17 cellular contexts compared by ENCODE assay signal in genomic region chr18:13892098-13892497, GRCh38. TPM values are rescaled to one million over a fixed set of nuclear protein-coding genes. Genes with fewer than 3 reads are reported as not detected.
DNase-seq lines count a peak whose midpoint lies in the region; ATAC-seq, FAIRE-seq and TF ChIP-seq lines count a peak whose summit lies in the region.
"Had no signal": no experiment of that assay in that cellular context is flagged by ENCODE, and none has a peak within 500 bp of the region (broad histone marks: within the 10 kb centered on the region; RNA-seq: fewer than 3 reads in every experiment).

No MANE protein-coding gene starts in this region.

- TF ChIP-seq POLR2A in IMR-90 (IDR thresholded peaks at IDR 0.05; ENCODE audit: low read depth, low read length), result no peak
- no peak for TF ChIP-seq POLR2A in GM12878 (IDR thresholded peaks at IDR 0.05; ENCODE audit: low read depth, low read length)

- no peak for ATAC-seq in IMR-90 (ENCODE audit: low read depth)
- no peak for ATAC-seq in GM12878
- ATAC-seq in stimulated activated naive B cell treated with anti-CD40 and anti-IgM and Interleukin-4, amounts not matched to agents 10 μg/mL and 1 μg/mL and 100 μg/mL, for 72 hours (replicated peaks), result peak in 1 of 2 donors; percentile 19
- ATAC-seq in heart right ventricle, result no peak
- ATAC-seq: GM23338, HepG2 had no signal

- H3K18ac ChIP-seq in IMR-90 (ENCODE audit: low read depth, low read length) (no peak overlapping the region), trophoblast cell (ENCODE audit: low read length) (no peak overlapping the region)

- H3K27ac ChIP-seq in IMR-90 (ENCODE audit: insufficient read depth, low read length), result no peak overlapping the region
- 0 out of 2 replicates have a peak overlapping the region, but pooled peaks have one; percentile 51 for H3K27ac ChIP-seq in GM12878 (ENCODE audit: control insufficient read depth, insufficient read depth)
- H3K27ac ChIP-seq in heart right ventricle, result no peak overlapping the region
- H3K27ac ChIP-seq in trophoblast cell (ENCODE audit: low read depth, low read length), result no peak overlapping the region

- no peak overlapping the region for H2BK15ac ChIP-seq in IMR-90 (ENCODE audit: low read depth, low read length)

- dilution Hi-C loops in IMR-90 (cut with HindIII; ENCODE audit: low sequenced_read_pairs, unreplicated experiment), result no loop called here

- H4K91ac ChIP-seq in IMR-90 (ENCODE audit: insufficient read depth, low read depth, low read length) (no peak overlapping the region), trophoblast cell (ENCODE audit: low read depth, low read length) (no peak overlapping the region)

- no peak overlapping the region for H3K4me2 ChIP-seq in IMR-90 (ENCODE audit: low read depth, low read length)
- H3K4me2 ChIP-seq in GM12878 (ENCODE audit: control insufficient read depth, insufficient read depth), result peak overlapping the region; percentile 77
- H3K4me2 ChIP-seq in trophoblast cell (ENCODE audit: low read length), result no peak overlapping the region
- H3K4me2 ChIP-seq: GM23338 had no signal

- H2BK120ac ChIP-seq in IMR-90 (ENCODE audit: low read depth, low read length) (no peak overlapping the region), trophoblast cell (ENCODE audit: insufficient read depth, low read length, poor library complexity) (no peak overlapping the region)

- H3K9ac ChIP-seq in IMR-90 (ENCODE audit: low read depth, low read length) (no peak overlapping the region), GM12878 (ENCODE audit: control insufficient read depth, insufficient read depth, low read length) (no peak overlapping the region; the same call in 1 of the 2 replicates), trophoblast cell (ENCODE audit: low read length) (no peak overlapping the region)

- no TSS peak for BruUV-seq in IMR-90 (replicated peaks; lab: Mats Ljungman, UMichigan)
- no TSS peak for BruUV-seq in GM12878 (replicated peaks; lab: Mats Ljungman, UMichigan)

- H4K12ac ChIP-seq in trophoblast cell (ENCODE audit: low read depth, low read length), result no peak overlapping the region

- H3K27me3 ChIP-seq in GM06990 (replicated peaks; ENCODE audit: control insufficient read depth, insufficient read depth, low read length), result 0 out of 2 replicates have a peak, but pooled peaks cover 2% of the 10 kb centered on the region
- H3K27me3 ChIP-seq in IMR-90 (ENCODE audit: control insufficient read depth, insufficient read depth, low read length), result no peaks in the 10 kb centered on the region
- H3K27me3 ChIP-seq in GM12878 (replicated peaks in 1 of 2; ENCODE audit: control insufficient read depth in 2 of 2, insufficient read depth in 2 of 2, low read length in 1 of 2), result 0 out of 4 replicates have a peak, but pooled peaks cover 0 to 1% of the 10 kb centered on the region in 2 experiments
- H3K27me3 ChIP-seq in heart right ventricle, result peaks cover 0 to 42% (median 8%) of the 10 kb centered on the region in 7 donors
- H3K27me3 ChIP-seq in trophoblast cell (ENCODE audit: insufficient read depth, low read length), result no peaks in the 10 kb centered on the region

- H3K36me3 Mint-ChIP-seq in stimulated activated naive B cell treated with anti-CD40 and anti-IgM and Interleukin-4, amounts not matched to agents 10 μg/mL and 1 μg/mL and 100 μg/mL, for 72 hours, result no peaks in the 10 kb centered on the region
- no peaks in the 10 kb centered on the region for H3K36me3 Mint-ChIP-seq in activated T-cell treated with anti-CD3 and anti-CD28 coated beads, Interleukin-2, amount 50 U/mL, for 24 hours (ENCODE audit: low read depth)
- H3K36me3 Mint-ChIP-seq: CD8-positive, alpha-beta memory T cell had no signal

- H2BK12ac ChIP-seq in trophoblast cell (ENCODE audit: low read length), result no peak overlapping the region

- H3K4me1 Mint-ChIP-seq in stimulated activated naive B cell treated with anti-CD40 and anti-IgM and Interleukin-4, amounts not matched to agents 10 μg/mL and 1 μg/mL and 100 μg/mL, for 72 hours, result peaks cover 14 to 25% of the 10 kb centered on the region in 2 donors
- H3K4me1 Mint-ChIP-seq in activated T-cell treated with anti-CD3 and anti-CD28 coated beads, Interleukin-2, amount 50 U/mL, for 24 hours (ENCODE audit: low read depth), result no peaks in the 10 kb centered on the region
- H3K4me1 Mint-ChIP-seq: CD8-positive, alpha-beta memory T cell had no signal

- peak; percentile 22 for DNase-seq in GM06990 (ENCODE audit: extremely low read depth, insufficient read length)
- no peak for DNase-seq in IMR-90
- no peak for DNase-seq in GM12878 (ENCODE audit: low read depth, low spot score)
- no peak for DNase-seq in stimulated activated naive B cell treated with anti-CD40 and anti-IgM and Interleukin-4, amounts not matched to agents 10 μg/mL and 1 μg/mL and 100 μg/mL, for 72 hours
- DNase-seq in heart right ventricle, result no peak
- no peak for DNase-seq in trophoblast cell
- DNase-seq in activated T-cell treated with anti-CD3 and anti-CD28 coated beads, Interleukin-2, amount 50 U/mL, for 24 hours, result no peak
- DNase-seq: Caco-2; CD8-positive, alpha-beta memory T cell; DMS53; H7; Kasumi-1 had no signal

- H2BK5ac ChIP-seq in IMR-90 (ENCODE audit: low read depth, low read length, poor library complexity, severe bottlenecking) (no peak overlapping the region), trophoblast cell (ENCODE audit: low read depth, low read length, poor library complexity) (no peak overlapping the region)

- no peak for TF ChIP-seq RAD21 in IMR-90 (IDR thresholded peaks at IDR 0.05; ENCODE audit: low read length)
- no peak for TF ChIP-seq RAD21 in GM12878 (IDR thresholded peaks at IDR 0.05; ENCODE audit: insufficient read depth, low read depth, low read length)

- no peaks in the 10 kb centered on the region for H3K9me3 Mint-ChIP-seq in stimulated activated naive B cell treated with anti-CD40 and anti-IgM and Interleukin-4, amounts not matched to agents 10 μg/mL and 1 μg/mL and 100 μg/mL, for 72 hours
- no peaks in the 10 kb centered on the region for H3K9me3 Mint-ChIP-seq in activated T-cell treated with anti-CD3 and anti-CD28 coated beads, Interleukin-2, amount 50 U/mL, for 24 hours
- H3K9me3 Mint-ChIP-seq: CD8-positive, alpha-beta memory T cell; GM23338 had no signal

- TF ChIP-seq EP300 in GM12878 (IDR thresholded peaks at IDR 0.05; ENCODE audit: borderline replicate concordance in 1 of 2, control insufficient read depth in 1 of 2, low read depth in 2 of 2, low read length in 2 of 2), result no peak

- H2AK9ac ChIP-seq in IMR-90 (replicated peaks; ENCODE audit: low read depth, low read length, poor library complexity), result no peak overlapping the region

- SMC1A ChIA-PET in GM12878 (lab: Charles Lee; ENCODE audit: uncharacterized antibody, unreplicated experiment), result no interaction called here

- H3K4me3 Mint-ChIP-seq in stimulated activated naive B cell treated with anti-CD40 and anti-IgM and Interleukin-4, amounts not matched to agents 10 μg/mL and 1 μg/mL and 100 μg/mL, for 72 hours, result no peak overlapping the region
- no peak overlapping the region for H3K4me3 Mint-ChIP-seq in activated T-cell treated with anti-CD3 and anti-CD28 coated beads, Interleukin-2, amount 50 U/mL, for 24 hours
- H3K4me3 Mint-ChIP-seq: CD8-positive, alpha-beta memory T cell; GM23338 had no signal

- CTCF ChIA-PET in IMR-90 (lab: Yijun Ruan, JAX), result no interaction called here
- CTCF ChIA-PET in GM12878 (lab: Yijun Ruan, JAX), result interaction anchor here (0.6 to 1.1 kb wide), 2 partner anchors 61 to 79 kb away, joined by 3 read pairs; no protein-coding TSS in a partner anchor

- in situ Hi-C loops in IMR-90 (cut with MboI; ENCODE audit: low sequenced_read_pairs) (no loop called here), GM12878 (cut with MboI) (no loop called here)

- no peaks in the 10 kb centered on the region for H3K79me2 ChIP-seq in GM12878 (ENCODE audit: control insufficient read depth, insufficient read depth, low read length)
- no peaks in the 10 kb centered on the region for H3K79me2 ChIP-seq in trophoblast cell (ENCODE audit: control insufficient read depth, insufficient read depth, low read length, poor library complexity)

- no peaks in the 10 kb centered on the region for H3K4me1 ChIP-seq in IMR-90 (ENCODE audit: control insufficient read depth, insufficient read depth, low read length)
- peaks cover 27% of the 10 kb centered on the region for H3K4me1 ChIP-seq in GM12878 (ENCODE audit: control insufficient read depth, insufficient read depth, low read length)
- no peaks in the 10 kb centered on the region for H3K4me1 ChIP-seq in heart right ventricle
- no peaks in the 10 kb centered on the region for H3K4me1 ChIP-seq in trophoblast cell (ENCODE audit: control insufficient read depth in 1 of 2, insufficient read depth in 2 of 2, low read length in 2 of 2)
- H3K4me1 ChIP-seq: Caco-2 had no signal

- H3K27ac Mint-ChIP-seq in stimulated activated naive B cell treated with anti-CD40 and anti-IgM and Interleukin-4, amounts not matched to agents 10 μg/mL and 1 μg/mL and 100 μg/mL, for 72 hours, result peak overlapping the region; percentile 59
- no peak overlapping the region for H3K27ac Mint-ChIP-seq in activated T-cell treated with anti-CD3 and anti-CD28 coated beads, Interleukin-2, amount 50 U/mL, for 24 hours
- H3K27ac Mint-ChIP-seq: CD8-positive, alpha-beta memory T cell; GM23338 had no signal

- H4K5ac ChIP-seq in IMR-90 (ENCODE audit: low read depth, low read length), result no peak overlapping the region

- H3K56ac ChIP-seq in IMR-90 (ENCODE audit: extremely low read depth, insufficient read depth, low read length), result no peak overlapping the region

- intact Hi-C loops in IMR-90 (cut with micrococcal nuclease) (no loop called here), GM12878 (cut with micrococcal nuclease; ENCODE audit: unreplicated experiment) (no loop called here), heart right ventricle (cut with DNase I) (no loop called here)

- no peak for FAIRE-seq in GM12878 (lab: Jason Lieb, UNC)
- FAIRE-seq: A204.1, HepG2 had no signal

- no peaks in the 10 kb centered on the region for H3K36me3 ChIP-seq in GM06990 (ENCODE audit: control insufficient read depth, insufficient read depth, low read length)
- H3K36me3 ChIP-seq in IMR-90 (ENCODE audit: control insufficient read depth, insufficient read depth, low read length), result no peaks in the 10 kb centered on the region
- no peaks in the 10 kb centered on the region for H3K36me3 ChIP-seq in GM12878 (ENCODE audit: control insufficient read depth in 2 of 2, insufficient read depth in 2 of 2, low read length in 1 of 2)
- H3K36me3 ChIP-seq in heart right ventricle, result no peaks in the 10 kb centered on the region
- no peaks in the 10 kb centered on the region for H3K36me3 ChIP-seq in trophoblast cell (ENCODE audit: control insufficient read depth in 1 of 2, insufficient read depth in 2 of 2, low read length in 2 of 2)

- H3K79me1 ChIP-seq in IMR-90 (ENCODE audit: low read depth in 1 of 2, low read length in 2 of 2) (no peaks in the 10 kb centered on the region), trophoblast cell (ENCODE audit: low read length) (no peaks in the 10 kb centered on the region)

- WGBS in IMR-90 (ENCODE audit: extremely low coverage in 2 of 2, insufficient read length in 1 of 2), 2 experiments, result 0% methylated on average over 1 of the region's 5 CpGs; no CpG with 5 or more reads in 1 of the 2 experiments
- WGBS in GM12878 (ENCODE audit: insufficient coverage, insufficient replicate concordance, low lambda C conversion rate, missing lambda C conversion rate), result 11% methylated on average over 5 of the region's 5 CpGs
- WGBS in heart right ventricle, 2 donors, result 81 to 83% methylated on average over 5 of the region's 5 CpGs
- no CpG with 5 or more reads among the region's 5 CpGs for WGBS in trophoblast cell (ENCODE audit: extremely low coverage, insufficient coverage, insufficient read length)

- H2AK5ac ChIP-seq in IMR-90 (ENCODE audit: low read depth, low read length) (no peak overlapping the region), trophoblast cell (ENCODE audit: low read length) (no peak overlapping the region)

- H2BK20ac ChIP-seq in IMR-90 (ENCODE audit: low read depth, low read length), result no peak overlapping the region

- peak overlapping the region; percentile 43 for H2AFZ ChIP-seq in IMR-90 (replicated peaks; ENCODE audit: low read length, poor library complexity)
- no peak overlapping the region for H2AFZ ChIP-seq in GM12878 (ENCODE audit: control insufficient read depth, low read depth, low read length)
- no peak overlapping the region for H2AFZ ChIP-seq in trophoblast cell (ENCODE audit: insufficient read depth, low read length, poor library complexity)
- H2AFZ ChIP-seq: GM23338 had no signal

- no peak overlapping the region for H3K23ac ChIP-seq in IMR-90 (ENCODE audit: low read depth, low read length)
- no peak overlapping the region for H3K23ac ChIP-seq in trophoblast cell (ENCODE audit: low read length)

- H3K27me3 Mint-ChIP-seq in stimulated activated naive B cell treated with anti-CD40 and anti-IgM and Interleukin-4, amounts not matched to agents 10 μg/mL and 1 μg/mL and 100 μg/mL, for 72 hours, result peaks cover 43 to 50% of the 10 kb centered on the region in 2 donors
- H3K27me3 Mint-ChIP-seq in activated T-cell treated with anti-CD3 and anti-CD28 coated beads, Interleukin-2, amount 50 U/mL, for 24 hours, result peaks cover 43% of the 10 kb centered on the region

- H3K4ac ChIP-seq in IMR-90 (ENCODE audit: low read depth, low read length), result no peak overlapping the region
- H3K4ac ChIP-seq in trophoblast cell (ENCODE audit: low read depth, low read length), result no peak overlapping the region

- H3K9me1 ChIP-seq in IMR-90 (ENCODE audit: insufficient read depth, low read length), result no peaks in the 10 kb centered on the region

- no peak overlapping the region for H3K4me3 ChIP-seq in GM06990 (replicated peaks; ENCODE audit: low read depth, low read length)
- no peak overlapping the region for H3K4me3 ChIP-seq in IMR-90 (ENCODE audit: insufficient read depth, low read depth, low read length)
- H3K4me3 ChIP-seq in GM12878, result no peak overlapping the region
- H3K4me3 ChIP-seq in heart right ventricle, result no peak overlapping the region
- no peak overlapping the region for H3K4me3 ChIP-seq in trophoblast cell (ENCODE audit: low read depth, low read length)
- H3K4me3 ChIP-seq: GM23338 had no signal

- RAD21 ChIA-PET in GM12878 (lab: Charles Lee; ENCODE audit: unreplicated experiment), result no interaction called here

- TF ChIP-seq CTCF in GM06990 (IDR thresholded peaks at IDR 0.05; ENCODE audit: insufficient read depth, low read length, poor library complexity, severe bottlenecking), result no peak
- TF ChIP-seq CTCF in IMR-90 (conservative IDR thresholded peaks at IDR 0.05; ENCODE audit: low read depth, low read length), result no peak
- no peak for TF ChIP-seq CTCF in GM12878 (IDR thresholded peaks at IDR 0.05 in 2 of 3, conservative IDR thresholded peaks at IDR 0.05 in 1 of 3; ENCODE audit: control insufficient read depth in 2 of 3, extremely low read depth in 1 of 3, insufficient read depth in 1 of 3, low read depth in 3 of 3, low read length in 3 of 3)
- TF ChIP-seq CTCF in heart right ventricle (IDR thresholded peaks at IDR 0.05), result no peak

- no peaks in the 10 kb centered on the region for H4K20me1 ChIP-seq in IMR-90 (ENCODE audit: insufficient read depth, low read length)
- H4K20me1 ChIP-seq in GM12878 (ENCODE audit: control insufficient read depth, insufficient read depth), result no peaks in the 10 kb centered on the region

- POLR2A ChIA-PET in IMR-90 (lab: Charles Lee; ENCODE audit: unreplicated experiment) (no interaction called here), GM12878 (lab: Charles Lee) (no interaction called here)

- H4K8ac ChIP-seq in IMR-90 (ENCODE audit: low read depth in 2 of 2, low read length in 2 of 2) (no peak overlapping the region), trophoblast cell (ENCODE audit: low read depth, low read length) (no peak overlapping the region)

- H3K14ac ChIP-seq in IMR-90 (replicated peaks; ENCODE audit: low read depth, low read length) (no peak overlapping the region), trophoblast cell (ENCODE audit: low read length) (no peak overlapping the region)

- H3K9me3 ChIP-seq in IMR-90 (ENCODE audit: control insufficient read depth, insufficient read depth, low read length) (peaks cover 14% of the 10 kb centered on the region), GM12878 (replicated peaks; ENCODE audit: control insufficient read depth, insufficient read depth, low read length) (no peaks in the 10 kb centered on the region), heart right ventricle (no peaks in the 10 kb centered on the region), trophoblast cell (ENCODE audit: insufficient read depth, low read depth, low read length) (peaks cover 2% of the 10 kb centered on the region)
- H3K9me3 ChIP-seq: Caco-2 had no signal

RNA-seq across cellular contexts. Expression of gene MC2R, which starts 23.2 kb away (rescaled TPM):
- total RNA-seq in IMR-90 (2012; rRNA removed), result not detected in 2 replicates
- not detected in 2 replicates for polyA plus RNA-seq in IMR-90 (2012; rRNA removed)
- polyA plus RNA-seq in IMR-90 (2012; cell fraction: cytosol; rRNA removed), result not detected in 2 replicates
- polyA plus RNA-seq in IMR-90 (2012; cell fraction: nucleus; rRNA removed; ENCODE audit: low replicate concordance), result not detected in 2 replicates
- not detected in 2 replicates for total RNA-seq in GM12878 (2013; cell fraction: nucleolus; rRNA removed)
- not detected in 2 replicates for total RNA-seq in GM12878 (2014; rRNA removed)
- total RNA-seq in GM12878 (2014; rRNA removed; fragmentation: Illumina TruSeq; extraction: Trizol), result not detected in 2 replicates
- total RNA-seq in GM12878 (2021), result 0.15 TPM in 1 of 2 replicates, not detected in the other
- not detected for polyA plus RNA-seq in GM12878 (2011; ENCODE audit: low read depth)
- not detected in 2 replicates for polyA plus RNA-seq in GM12878 (2011; rRNA removed)
- not detected in 2 replicates for polyA plus RNA-seq in GM12878 (2011; cell fraction: cytosol; rRNA removed)
- polyA plus RNA-seq in GM12878 (2011; cell fraction: nucleus; rRNA removed), result not detected in 2 replicates
- polyA plus RNA-seq in GM12878 (2012), result not detected in 2 replicates
- not detected in 2 replicates for polyA plus RNA-seq in GM12878 (2014; fragmentation: Illumina TruSeq; extraction: Trizol)
- not detected for polyA plus RNA-seq in GM12878 (2014; fragmentation: Nextera tagmentation; extraction: Ambion mirVana)
- not detected in 2 replicates for polyA plus RNA-seq in GM12878 (2014; rRNA removed)
- polyA plus RNA-seq in GM12878 (2016; fragmentation: Nextera tagmentation; extraction: Ambion mirVana), result not detected
- not detected in 2 replicates for polyA minus RNA-seq in GM12878 (2011; rRNA and poly(A)+ RNA removed)
- polyA minus RNA-seq in GM12878 (2011; cell fraction: cytosol; rRNA and poly(A)+ RNA removed), result not detected in 2 replicates
- polyA minus RNA-seq in GM12878 (2011; cell fraction: nucleus; rRNA and poly(A)+ RNA removed), result not detected in 2 replicates
- total RNA-seq in heart right ventricle, result not detected
- under 1 TPM in 1 of 2 donors, not detected in 1; under 0.01 TPM for polyA plus RNA-seq in heart right ventricle
- not detected in 2 replicates for polyA plus RNA-seq in trophoblast cell (2013)
- total RNA-seq: Caco-2; CD8-positive, alpha-beta memory T cell; GM23338; H7; HepG2; HT1080 had no signal
- polyA plus RNA-seq: BJ; CD8-positive, alpha-beta memory T cell; GM23338; HepG2 had no signal
